Comparison of ENCODE assay signal across 29 cellular contexts in genomic region chr16:14449334-14449733, GRCh38.
"Had no signal": no experiment of that assay in that cellular context is flagged by ENCODE, and none has a peak within 500 bp of the region (broad histone marks: within the 10 kb centered on the region; RNA-seq: fewer than 3 reads in every experiment).

No MANE protein-coding gene starts in this region.

- H3K4me3 ChIP-seq: gastroesophageal sphincter, heart left ventricle, hepatocyte, lung, neural progenitor cell, right lobe of liver, suprapubic skin, transverse colon, upper lobe of right lung, uterus had no signal

- H3K36me3 Mint-ChIP-seq: neural progenitor cell had no signal

- H3K36me3 ChIP-seq: neural progenitor cell, right lobe of liver, transverse colon, uterus had no signal

- H3K9ac ChIP-seq: neural progenitor cell, parathyroid adenoma had no signal

- H3K4me1 Mint-ChIP-seq: stimulated activated naive CD8-positive, alpha-beta T cell treated with anti-CD3 and anti-CD28 coated beads, Interleukin-15, amount 100 ng/mL, for 72 hours had no signal

- H3K9me3 Mint-ChIP-seq: endodermal cell; naive thymus-derived CD4-positive, alpha-beta T cell; nephron; neural progenitor cell; stimulated activated naive CD8-positive, alpha-beta T cell treated with anti-CD3 and anti-CD28 coated beads, Interleukin-15, amount 100 ng/mL, for 72 hours had no signal

- H3K4me1 ChIP-seq: gastroesophageal sphincter, parathyroid adenoma, right lobe of liver, transverse colon, uterus had no signal

- H3K4me3 Mint-ChIP-seq: endodermal cell; naive thymus-derived CD4-positive, alpha-beta T cell; nephron; neural progenitor cell; stimulated activated naive CD8-positive, alpha-beta T cell treated with anti-CD3 and anti-CD28 coated beads, Interleukin-15, amount 100 ng/mL, for 72 hours had no signal

- DNase-seq: effector CD8-positive, alpha-beta T cell; endodermal cell; heart left ventricle; kidney; mesenchymal stem cell; midbrain; naive thymus-derived CD4-positive, alpha-beta T cell; right lobe of liver; small intestine; stimulated activated CD4-positive, alpha-beta T cell treated with anti-CD3 and anti-CD28 coated beads, Interleukin-12 subunit alpha, Interleukin-12 subunit beta, amount 100 ng/mL, for 4 hours; stimulated activated CD4-positive, alpha-beta T cell treated with anti-CD3 and anti-CD28 coated beads, Interleukin-1b, Interleukin-23, amount 100 ng/mL, for 48 hours; stimulated activated CD4-positive, alpha-beta T cell treated with anti-CD3 and anti-CD28 coated beads, Interleukin-4, amount 100 ng/mL, for 1 hour; stimulated activated CD8-positive, alpha-beta memory T cell treated with anti-CD3 and anti-CD28 coated beads, Interleukin-4, amount 100 ng/mL, for 48 hours; stimulated activated naive CD4-positive, alpha-beta T cell; stimulated activated naive CD8-positive, alpha-beta T cell treated with anti-CD3 and anti-CD28 coated beads, Interleukin-15, amount 100 ng/mL, for 72 hours; transverse colon; upper lobe of right lung; uterus had no signal

- H3K27me3 ChIP-seq: gastroesophageal sphincter, heart left ventricle, hepatocyte, neural progenitor cell, right lobe of liver, suprapubic skin, transverse colon, upper lobe of right lung, uterus had no signal

- H3K27me3 Mint-ChIP-seq: naive thymus-derived CD4-positive, alpha-beta T cell; progenitor cell of endocrine pancreas; stimulated activated naive CD8-positive, alpha-beta T cell treated with anti-CD3 and anti-CD28 coated beads, Interleukin-15, amount 100 ng/mL, for 72 hours had no signal

- H3K9me3 ChIP-seq: gastroesophageal sphincter, heart left ventricle, right lobe of liver, suprapubic skin, transverse colon, upper lobe of right lung, uterus had no signal

- H3K79me2 ChIP-seq: hepatocyte, parathyroid adenoma had no signal

- ATAC-seq: esophagus mucosa; gastroesophageal sphincter; heart left ventricle; left lobe of liver; naive thymus-derived CD4-positive, alpha-beta T cell; stimulated activated naive CD8-positive, alpha-beta T cell treated with anti-CD3 and anti-CD28 coated beads, Interleukin-15, amount 100 ng/mL, for 72 hours had no signal

- H3K27ac Mint-ChIP-seq: endodermal cell; nephron; neural progenitor cell; progenitor cell of endocrine pancreas; stimulated activated naive CD8-positive, alpha-beta T cell treated with anti-CD3 and anti-CD28 coated beads, Interleukin-15, amount 100 ng/mL, for 72 hours had no signal

- H3K4me2 ChIP-seq: hepatocyte, neural progenitor cell had no signal

- H2AFZ ChIP-seq: hepatocyte, neural progenitor cell, parathyroid adenoma had no signal

- H3K27ac ChIP-seq: epithelial cell of prostate, gastroesophageal sphincter, heart left ventricle, hepatocyte, neural progenitor cell, parathyroid adenoma, right lobe of liver, suprapubic skin, transverse colon, upper lobe of right lung, uterus had no signal

- FAIRE-seq: kidney, small intestine had no signal
